ENCODE assay signal across 24 cellular contexts in the genomic region with DNA sequence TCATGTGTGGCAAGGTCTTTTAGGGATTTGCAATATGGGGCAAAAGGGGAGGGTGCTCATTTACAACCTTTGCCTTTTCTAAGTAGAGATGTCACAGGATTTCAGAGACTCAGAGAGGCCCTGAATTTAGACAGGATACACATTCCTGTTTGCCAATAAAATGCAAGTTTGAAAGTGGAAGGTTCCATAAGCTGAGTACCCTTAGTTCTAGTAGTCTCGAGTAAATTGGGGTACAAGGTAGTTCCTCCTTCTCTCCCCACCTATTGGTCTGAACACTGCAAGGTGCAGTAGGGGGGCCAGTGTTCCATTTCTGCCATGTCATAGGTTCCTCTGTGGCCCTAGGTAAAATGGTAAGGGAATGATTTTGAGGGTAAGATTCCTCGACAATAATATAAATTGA. TPM values are rescaled to one million over a fixed set of nuclear protein-coding genes. Genes with fewer than 3 reads are reported as not detected.
A peak's percentile ranks its signal among the peaks of the same experiment; 100 is the strongest.
DNase-seq lines count a peak whose midpoint lies in the region; ATAC-seq, FAIRE-seq and TF ChIP-seq lines count a peak whose summit lies in the region.
"Had no signal": no experiment of that assay in that cellular context is flagged by ENCODE, and none has a peak within 500 bp of the region (broad histone marks: within the 10 kb centered on the region; RNA-seq: fewer than 3 reads in every experiment).

No MANE protein-coding gene starts in this region.

- peak overlapping the region; percentile 93 for H3K27ac ChIP-seq in GM23338 (ENCODE audit: low read depth)
- peak overlapping the region; percentile 57 for H3K27ac ChIP-seq in ectodermal cell (ENCODE audit: insufficient read depth, low read depth, low read length, poor library complexity, severe bottlenecking)
- H3K27ac ChIP-seq in kidney (ENCODE audit: low read depth in 2 of 2, low read length in 2 of 2), result no peak overlapping the region
- H3K27ac ChIP-seq: adrenal gland had no signal

- H3K4me1 ChIP-seq in GM23338 (ENCODE audit: insufficient read depth) (peaks cover 59% of the 10 kb centered on the region), ectodermal cell (ENCODE audit: control insufficient read depth, insufficient read depth, low read length) (peaks cover 56% of the 10 kb centered on the region), neuron (ENCODE audit: insufficient read depth, low read length) (peaks cover 57% of the 10 kb centered on the region), kidney (ENCODE audit: control insufficient read depth in 1 of 2, insufficient read depth in 1 of 2, low read depth in 1 of 2, low read length in 2 of 2) (no peaks in the 10 kb centered on the region)

- DNase-seq in GM23338 (ENCODE audit: low spot score) (no peak), NCI-H774 (lab: John Stamatoyannopoulos, UW) (peak; percentile 51), AML-193 (lab: John Stamatoyannopoulos, UW) (no peak), Calu3 (no peak), kidney (no peak), medulla oblongata (ENCODE audit: extremely low spot score) (no peak)
- DNase-seq: activated CD4-positive, alpha-beta T cell treated with anti-CD3 and anti-CD28 coated beads, Interleukin-2, amount 10 ng/mL, durations not matched to agents 7 days and 5 days; activated effector memory CD4-positive, alpha-beta T cell treated with anti-CD3 and anti-CD28 coated beads, Interleukin-2, amount 50 U/mL, for 16 hours; adrenal gland; CD4-positive, CD25-positive, alpha-beta regulatory T cell; effector memory CD4-positive, alpha-beta T cell; mesendoderm; NCI-H1105; NCI-H524 treated with DMSO at 0.1 percent for 48 hours; OCI-M1; SHP77; stimulated activated CD4-positive, alpha-beta T cell treated with anti-CD3 and anti-CD28 coated beads, Interleukin-4, amount 100 ng/mL, for 4 hours had no signal

- H2AFZ ChIP-seq in GM23338 (no peak overlapping the region), neuron (ENCODE audit: low read depth, low read length) (no peak overlapping the region)

- H3K9me3 Mint-ChIP-seq in GM23338, result peaks cover 5% of the 10 kb centered on the region
- no peaks in the 10 kb centered on the region for H3K9me3 Mint-ChIP-seq in Calu3 (ENCODE audit: low read depth, unreplicated experiment)
- H3K9me3 Mint-ChIP-seq: activated CD4-positive, alpha-beta T cell treated with anti-CD3 and anti-CD28 coated beads, Interleukin-2, amount 10 ng/mL, durations not matched to agents 7 days and 5 days had no signal

- H3K36me3 Mint-ChIP-seq in GM23338 (ENCODE audit: low read depth), result peaks cover 63% of the 10 kb centered on the region
- H3K36me3 Mint-ChIP-seq in Calu3 (ENCODE audit: insufficient read depth, unreplicated experiment), result peaks cover 5% of the 10 kb centered on the region
- H3K36me3 Mint-ChIP-seq: CD4-positive, CD25-positive, alpha-beta regulatory T cell had no signal

- H3K27me3 ChIP-seq in GM23338 (ENCODE audit: insufficient read depth) (peaks cover 14% of the 10 kb centered on the region), ectodermal cell (ENCODE audit: control insufficient read depth, insufficient read depth, low read length, poor library complexity, severe bottlenecking) (peaks cover 8% of the 10 kb centered on the region), neuron (ENCODE audit: insufficient read depth, low read length) (no peaks in the 10 kb centered on the region)

- TF ChIP-seq CTCF in GM23338 (conservative IDR thresholded peaks at IDR 0.05; ENCODE audit: low read depth in 2 of 2) (no peak), Calu3 (IDR thresholded peaks at IDR 0.05; ENCODE audit: unreplicated experiment) (no peak), kidney (IDR thresholded peaks at IDR 0.05; ENCODE audit: borderline replicate concordance, extremely low read depth, insufficient read depth) (no peak)

- CTCF ChIA-PET in Calu3 (lab: Charles Lee), result interaction anchor here (0.6 to 1.4 kb wide), 3 partner anchors 16 to 689 kb away, joined by 3 read pairs; no protein-coding TSS in a partner anchor

- H3K4me2 ChIP-seq in GM23338, result peak overlapping the region; percentile 78

- intact Hi-C loops in Calu3 (cut with micrococcal nuclease; ENCODE audit: unreplicated experiment) (no loop called here), kidney (cut with DNase I) (no loop called here)

- H3K79me2 ChIP-seq in GM23338 (replicated peaks; ENCODE audit: insufficient read depth), result peaks cover 82% of the 10 kb centered on the region

- FAIRE-seq in kidney (lab: Jason Lieb, UNC), result no peak

- no peaks in the 10 kb centered on the region for H3K9me2 ChIP-seq in GM23338 (ENCODE audit: insufficient read depth)

- no peak for ATAC-seq in GM23338
- ATAC-seq: natural killer cell treated with Interleukin-12 subunit alpha and Interleukin-12 subunit beta and Interleukin-15 and Interleukin-18, amount 100 ng/mL, for 72 hours had no signal

- H3K27ac Mint-ChIP-seq in GM23338, result peak overlapping the region; percentile 72
- H3K27ac Mint-ChIP-seq in Calu3 (ENCODE audit: unreplicated experiment), result no peak overlapping the region
- H3K27ac Mint-ChIP-seq: activated CD4-positive, alpha-beta T cell treated with anti-CD3 and anti-CD28 coated beads, Interleukin-2, amount 10 ng/mL, durations not matched to agents 7 days and 5 days; CD4-positive, CD25-positive, alpha-beta regulatory T cell; natural killer cell treated with Interleukin-12 subunit alpha and Interleukin-12 subunit beta and Interleukin-15 and Interleukin-18, amount 100 ng/mL, for 72 hours had no signal

- H3K36me3 ChIP-seq in GM23338 (ENCODE audit: insufficient read depth) (no peaks in the 10 kb centered on the region), ectodermal cell (ENCODE audit: control insufficient read depth, insufficient read depth, low read length) (peaks cover 7% of the 10 kb centered on the region), neuron (ENCODE audit: insufficient read depth, low read length) (peaks cover 69% of the 10 kb centered on the region), kidney (ENCODE audit: control insufficient read depth in 1 of 2, insufficient read depth in 2 of 2, low read length in 2 of 2) (no peaks in the 10 kb centered on the region)
- H3K36me3 ChIP-seq: adrenal gland had no signal

- no peaks in the 10 kb centered on the region; the same call in none of the 2 replicates for H3F3A ChIP-seq in GM23338 (replicated peaks; ENCODE audit: low read depth)

- H3K9ac ChIP-seq in kidney (ENCODE audit: low read length in 2 of 2), result no peak overlapping the region

- BruUV-seq in Calu3 (replicated peaks; lab: Mats Ljungman, UMichigan), result no TSS peak

- H3K4me1 Mint-ChIP-seq in GM23338 (peaks cover 59% of the 10 kb centered on the region), Calu3 (ENCODE audit: low read depth, unreplicated experiment) (peaks cover 25% of the 10 kb centered on the region)

- H3K27me3 Mint-ChIP-seq in GM23338 (ENCODE audit: insufficient read depth, low read depth, poor library complexity), result peaks cover 34% of the 10 kb centered on the region
- peaks cover 48% of the 10 kb centered on the region for H3K27me3 Mint-ChIP-seq in Calu3 (ENCODE audit: unreplicated experiment)

- peak overlapping the region; percentile 51 for H3K4me3 ChIP-seq in GM23338
- H3K4me3 ChIP-seq in ectodermal cell (ENCODE audit: insufficient read depth, low read depth, low read length), result peak overlapping the region; percentile 97
- H3K4me3 ChIP-seq in neuron (ENCODE audit: low read length), result peak overlapping the region; percentile 81
- no peak overlapping the region for H3K4me3 ChIP-seq in kidney (ENCODE audit: low read length in 2 of 2)
- H3K4me3 ChIP-seq: adrenal gland had no signal

- H4K20me1 ChIP-seq in GM23338 (replicated peaks; ENCODE audit: insufficient read depth), result no peaks in the 10 kb centered on the region

- H3K4me3 Mint-ChIP-seq in GM23338 (no peak overlapping the region; the same call in 2 of the 3 replicates), Calu3 (ENCODE audit: low read depth, unreplicated experiment) (no peak overlapping the region)
- H3K4me3 Mint-ChIP-seq: activated CD4-positive, alpha-beta T cell treated with anti-CD3 and anti-CD28 coated beads, Interleukin-2, amount 10 ng/mL, durations not matched to agents 7 days and 5 days; CD4-positive, CD25-positive, alpha-beta regulatory T cell; natural killer cell treated with Interleukin-12 subunit alpha and Interleukin-12 subunit beta and Interleukin-15 and Interleukin-18, amount 100 ng/mL, for 72 hours had no signal

- H3K9me3 ChIP-seq in ectodermal cell (ENCODE audit: control insufficient read depth, low read length) (no peaks in the 10 kb centered on the region), neuron (ENCODE audit: low read length) (no peaks in the 10 kb centered on the region), kidney (ENCODE audit: control insufficient read depth in 1 of 2, low read length in 2 of 2) (no peaks in the 10 kb centered on the region)
- H3K9me3 ChIP-seq: adrenal gland had no signal

- WGBS in ectodermal cell, 2 experiments, result 30 to 35% methylated on average over 1 to 2 of the region's 2 CpGs

TF ChIP-seq in GM23338, 12 proteins besides CTCF, POLR2A, EP300 and RAD21:
- TF ChIP-seq STAT1 (IDR thresholded peaks at IDR 0.05; ENCODE audit: unreplicated experiment), result no peak
- TF ChIP-seq NANOG (IDR thresholded peaks at IDR 0.05; ENCODE audit: borderline replicate concordance), result no peak
- TF ChIP-seq POLR2AphosphoS5 (IDR thresholded peaks at IDR 0.05; ENCODE audit: low read depth), result 0 out of 2 replicates have a peak, but pooled peaks have one; percentile 35

RNA-seq across cellular contexts. Expression of gene SOX2, which starts 5.8 kb away (rescaled TPM):
- 211 and 228 TPM in 2 replicates for total RNA-seq in GM23338 (2014; rRNA removed; shearing (Covaris generic))
- polyA plus RNA-seq in GM23338 (2016; fragmentation: Nextera tagmentation; extraction: Ambion mirVana) (105 and 117 TPM in 2 replicates), kidney (ENCODE audit: insufficient read depth, low read depth, low replicate concordance) (not detected)
- polyA plus RNA-seq in ectodermal cell (2013, experiment 1 of 4), result 253 TPM
- 302 TPM for polyA plus RNA-seq in ectodermal cell (2013, experiment 2 of 4)
- polyA plus RNA-seq in ectodermal cell (2013, experiment 3 of 4), result 273 TPM
- 302 TPM for polyA plus RNA-seq in ectodermal cell (2013, experiment 4 of 4)
- total RNA-seq in Calu3 (2022) (0.19 and 0.39 TPM in 2 replicates), kidney (0.13 TPM)
- total RNA-seq: activated CD4-positive, alpha-beta T cell treated with anti-CD3 and anti-CD28 coated beads, Interleukin-2, amount 10 ng/mL, durations not matched to agents 7 days and 5 days; CD4-positive, CD25-positive, alpha-beta regulatory T cell; HT-29; kidney epithelial cell; natural killer cell treated with Interleukin-12 subunit alpha and Interleukin-12 subunit beta and Interleukin-15 and Interleukin-18, amount 100 ng/mL, for 72 hours; T-helper 1 cell treated with Interleukin-12 subunit alpha and Interleukin-12 subunit beta and Interleukin-4 antibody, amounts not matched to agents 30 ng/mL and 1 ng/mL, for 36 hours had no signal
- polyA plus RNA-seq: AG04450; CD4-positive, CD25-positive, alpha-beta regulatory T cell had no signal

Comparison
In these comparisons a context has a peak if more than half of its experiments do, and no peak if none do; other contexts are left out.
1. H3K27ac ChIP-seq: peak in GM23338 (single experiment) and ectodermal cell (single experiment); none in kidney (0 of 2).
2. H3K4me3 ChIP-seq: peak in GM23338 (single experiment), ectodermal cell (single experiment) and neuron (single experiment); none in kidney (0 of 2).
3. RNA of gene SOX2, which starts 5.8 kb away (total RNA-seq): 211 to 228 TPM in GM23338; 0.19 to 0.39 TPM in Calu3 and 0.13 TPM in kidney (single experiment); every median in the first group is over 100 times any median in the second.